Comparison of ENCODE assay signal across 17 cellular contexts in the genomic region with DNA sequence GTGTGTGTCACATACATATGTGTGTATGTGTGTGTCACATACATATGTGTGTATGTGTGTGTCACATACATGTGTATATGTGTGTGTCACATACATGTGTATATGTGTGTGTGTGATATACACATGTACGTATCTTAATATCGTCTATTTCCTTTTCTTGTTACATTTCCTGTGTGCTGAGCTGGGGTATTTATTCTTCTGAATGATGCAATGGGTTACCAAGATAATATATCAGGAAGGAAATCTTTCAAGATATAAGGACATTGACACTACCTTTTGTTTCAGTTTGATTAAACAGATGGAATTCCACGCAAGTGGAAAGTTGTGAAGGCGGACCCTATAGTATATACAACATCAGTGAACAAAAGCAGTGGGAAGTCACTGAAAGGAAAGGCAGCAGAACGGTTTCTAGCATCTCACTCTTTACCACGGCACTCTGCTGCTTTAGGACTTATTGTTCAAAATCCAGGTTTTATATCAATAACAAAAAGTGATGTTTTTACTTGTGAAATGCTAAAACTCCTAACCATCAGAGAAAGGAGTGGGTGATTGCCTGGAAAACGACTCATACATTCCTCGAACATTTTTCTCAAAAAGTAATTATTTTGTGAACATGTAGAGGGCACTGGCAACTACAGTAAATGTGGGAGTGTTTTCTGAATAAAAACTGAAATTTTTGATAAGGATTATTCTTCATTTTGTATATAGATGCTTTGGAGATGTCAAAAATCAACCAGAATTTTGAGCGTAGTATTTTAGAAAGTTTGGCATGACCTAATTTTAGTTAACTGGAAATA. TPM values are rescaled to one million over a fixed set of nuclear protein-coding genes. Genes with fewer than 3 reads are reported as not detected.
DNase-seq lines count a peak whose midpoint lies in the region; ATAC-seq, FAIRE-seq and TF ChIP-seq lines count a peak whose summit lies in the region.
"Had no signal": no experiment of that assay in that cellular context is flagged by ENCODE, and none has a peak within 500 bp of the region (broad histone marks: within the 10 kb centered on the region; RNA-seq: fewer than 3 reads in every experiment).

No MANE protein-coding gene starts in this region.

- in situ Hi-C loops in ACHN (cut with HindIII; ENCODE audit: low pct_ligation_motif_present, low pct_unique_long_range_greater_than_20kb, low sequenced_read_pairs) = no loop called here
- in situ Hi-C loops in transverse colon (cut with MboI; ENCODE audit: low pct_ligation_motif_present in 1 of 4, low pct_unique_long_range_greater_than_20kb in 1 of 4, low sequenced_read_pairs in 3 of 4) = no loop called here

- intact Hi-C loops in transverse colon (cut with DNase I; ENCODE audit: low total_unique reads) = no loop called here

- H3K9me3 ChIP-seq in transverse colon = no peaks in the 10 kb centered on the region
- H3K9me3 ChIP-seq: BLaER1 treated with 17β-estradiol and CSF1 and Interleukin-3, amounts not matched to agents 10 nM and 100 nM had no signal

- peaks cover 1% of the 10 kb centered on the region for H3K36me3 Mint-ChIP-seq in activated T-helper 17 cell treated with anti-CD3 and anti-CD28 coated beads, Interleukin-2, amount 50 U/mL, for 72 hours (ENCODE audit: low read depth)

- peak; percentile 25 for ATAC-seq in activated T-helper 17 cell treated with anti-CD3 and anti-CD28 coated beads, Interleukin-2, amount 50 U/mL, for 72 hours (replicated peaks)
- ATAC-seq in GM21576 (IDR thresholded peaks at IDR 0.05; ENCODE audit: unreplicated experiment) = no peak
- ATAC-seq in GM21447 (IDR thresholded peaks at IDR 0.05; ENCODE audit: unreplicated experiment) = no peak
- no peak for ATAC-seq in GM18907 (IDR thresholded peaks at IDR 0.05; ENCODE audit: unreplicated experiment)

- peaks cover 8% of the 10 kb centered on the region for H3K27me3 Mint-ChIP-seq in activated T-helper 17 cell treated with anti-CD3 and anti-CD28 coated beads, Interleukin-2, amount 50 U/mL, for 72 hours

- no peak for TF ChIP-seq EP300 in transverse colon (IDR thresholded peaks at IDR 0.05; ENCODE audit: low read depth)

- 79 to 82% methylated on average over 9 of the region's 9 CpGs for WGBS in transverse colon (ENCODE audit: low coverage in 1 of 2), 2 donors

- H3K4me1 ChIP-seq in transverse colon = peaks cover 3 to 13% (median 7%) of the 10 kb centered on the region in 4 donors
- H3K4me1 ChIP-seq: BLaER1 treated with 17β-estradiol and CSF1 and Interleukin-3, amounts not matched to agents 10 nM and 100 nM had no signal

- H3K9me3 Mint-ChIP-seq in activated T-helper 17 cell treated with anti-CD3 and anti-CD28 coated beads, Interleukin-2, amount 50 U/mL, for 72 hours = no peaks in the 10 kb centered on the region

- H3K4me1 Mint-ChIP-seq in activated T-helper 17 cell treated with anti-CD3 and anti-CD28 coated beads, Interleukin-2, amount 50 U/mL, for 72 hours = peaks cover 34% of the 10 kb centered on the region

- FAIRE-seq in GM12891 (lab: Jason Lieb, UNC) = peak; percentile 89
- FAIRE-seq: H1 had no signal

- H3K27me3 ChIP-seq in transverse colon = no peaks in the 10 kb centered on the region

- peak overlapping the region; percentile 80 for H3K4me3 Mint-ChIP-seq in activated T-helper 17 cell treated with anti-CD3 and anti-CD28 coated beads, Interleukin-2, amount 50 U/mL, for 72 hours

- no peaks in the 10 kb centered on the region for H3K36me3 ChIP-seq in transverse colon
- H3K36me3 ChIP-seq: BLaER1 treated with 17β-estradiol and CSF1 and Interleukin-3, amounts not matched to agents 10 nM and 100 nM had no signal

- TF ChIP-seq CTCF in fibroblast of the aortic adventitia (IDR thresholded peaks at IDR 0.05; ENCODE audit: insufficient read depth, low read length) (no peak), transverse colon (IDR thresholded peaks at IDR 0.05) (no peak)

- DNase-seq in ACHN (peak; percentile 16), GM12891 (ENCODE audit: insufficient read length, low spot score) (no peak), fibroblast of the aortic adventitia (ENCODE audit: low read depth) (peak; percentile 49), transverse colon (no peak)
- DNase-seq: aorta, foreskin melanocyte, midbrain, NCI-H2171 treated with DMSO at 0.1 percent for 48 hours had no signal

- H3K4me3 ChIP-seq in fibroblast of the aortic adventitia (ENCODE audit: low read depth, low read length) (no peak overlapping the region), transverse colon (no peak overlapping the region)
- H3K4me3 ChIP-seq: BLaER1 treated with 17β-estradiol and CSF1 and Interleukin-3, amounts not matched to agents 10 nM and 100 nM had no signal

- H3K27ac ChIP-seq in transverse colon = no peak overlapping the region
- H3K27ac ChIP-seq: BLaER1 treated with 17β-estradiol and CSF1 and Interleukin-3, amounts not matched to agents 10 nM and 100 nM had no signal

- H3K27ac Mint-ChIP-seq in activated T-helper 17 cell treated with anti-CD3 and anti-CD28 coated beads, Interleukin-2, amount 50 U/mL, for 72 hours = peak overlapping the region; percentile 86
- H3K27ac Mint-ChIP-seq: progenitor cell of endocrine pancreas had no signal

- TF ChIP-seq POLR2A in GM12891 (IDR thresholded peaks at IDR 0.05; ENCODE audit: low read depth, low read length) = no peak
- no peak for TF ChIP-seq POLR2A in transverse colon (IDR thresholded peaks at IDR 0.05)

TF ChIP-seq in GM12891, 5 proteins besides CTCF, POLR2A, EP300 and RAD21:
- TF ChIP-seq POU2F2 (IDR thresholded peaks at IDR 0.05; ENCODE audit: low read depth, low read length) = no peak
- TF ChIP-seq SPI1 (IDR thresholded peaks at IDR 0.05; ENCODE audit: low read depth, low read length) = no peak
- TF ChIP-seq POLR2AphosphoS5 (IDR thresholded peaks at IDR 0.05; ENCODE audit: low read depth, low read length) = no peak
- no peak for TF ChIP-seq PAX5 (IDR thresholded peaks at IDR 0.05; ENCODE audit: insufficient read depth, low read length, severe bottlenecking)
- no peak for TF ChIP-seq TAF1 (IDR thresholded peaks at IDR 0.05; ENCODE audit: low read depth, low read length)

RNA-seq across cellular contexts. Expression of a gene that starts 43.1 kb away (rescaled TPM):
- not detected for polyA plus RNA-seq in GM12891 (2012; ENCODE audit: low read depth, missing spikeins)
- total RNA-seq in activated T-helper 17 cell treated with anti-CD3 and anti-CD28 coated beads, Interleukin-2, amount 50 U/mL, for 72 hours = 10 to 100 TPM in 1 of 2 donors, 1 to 10 TPM in 1; 5.0 to 17.1 TPM
- total RNA-seq in fibroblast of the aortic adventitia (ENCODE audit: low replicate concordance) (not detected in 2 replicates), transverse colon (under 1 TPM in 1 of 4 donors, not detected in 3; 0.16 TPM)
- total RNA-seq: aorta, Daoy, H1, progenitor cell of endocrine pancreas, subcutaneous adipose tissue had no signal
- polyA plus RNA-seq: aorta, H1 had no signal

Comparison
In these comparisons a context has a peak if more than half of its experiments do, and no peak if none do; other contexts are left out.
1. DNase-seq: peak in ACHN (single experiment) and fibroblast of the aortic adventitia (single experiment); none in GM12891 (single experiment) and transverse colon (single experiment).